Comparison of ENCODE assay signal across 11 cellular contexts in the genomic region with DNA sequence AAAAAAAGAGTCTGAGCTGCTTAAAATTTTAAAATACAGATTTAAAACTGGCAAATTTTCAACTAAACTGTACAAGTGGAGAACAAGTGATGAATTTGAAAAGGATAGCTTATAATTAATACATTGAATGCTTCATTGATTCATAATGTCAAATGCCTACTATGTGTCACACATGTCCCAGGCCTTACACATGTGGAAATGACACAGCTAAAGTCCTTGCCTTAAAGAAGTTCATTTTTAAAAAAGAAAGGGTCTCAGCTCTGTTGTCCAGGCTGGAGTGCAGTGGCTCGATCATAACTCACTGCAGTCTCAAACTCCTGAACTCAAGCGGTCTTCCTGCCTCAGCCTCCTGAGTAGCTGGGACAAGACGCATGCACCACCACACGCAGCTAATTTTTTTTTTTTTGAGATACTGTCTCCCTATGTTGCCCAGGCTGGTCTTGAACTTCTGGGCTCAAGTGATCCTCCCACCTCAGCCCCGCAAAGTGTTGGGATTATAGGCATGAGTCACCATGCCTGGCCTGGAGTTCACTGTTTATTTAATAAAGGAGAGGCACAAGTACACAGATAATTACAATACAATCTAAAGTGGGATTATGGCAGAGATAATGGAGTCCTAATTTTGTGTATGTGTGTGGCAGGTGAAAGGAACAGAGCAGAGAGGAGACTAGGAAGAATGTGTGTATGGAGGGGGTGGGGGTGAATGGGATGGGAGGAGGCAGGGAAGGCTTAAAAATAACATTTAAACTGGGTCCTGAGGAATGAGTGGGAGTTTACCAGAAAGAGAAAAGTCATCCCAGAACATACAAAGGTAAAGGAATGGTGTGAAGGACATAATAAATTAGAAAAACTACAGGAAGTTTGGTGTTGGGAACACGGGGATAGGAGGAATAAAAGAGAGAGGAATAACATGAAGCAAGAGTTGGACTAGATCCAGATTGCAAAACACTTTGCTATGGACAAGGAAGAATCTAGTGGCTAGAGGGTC. TPM values are rescaled to one million over a fixed set of nuclear protein-coding genes. Genes with fewer than 3 reads are reported as not detected.
DNase-seq lines count a peak whose midpoint lies in the region; ATAC-seq and TF ChIP-seq lines count a peak whose summit lies in the region.
"Had no signal": no experiment of that assay in that cellular context is flagged by ENCODE, and none has a peak within 500 bp of the region (broad histone marks: within the 10 kb centered on the region; RNA-seq: fewer than 3 reads in every experiment).

No MANE protein-coding gene starts in this region.

- H3K36me3 Mint-ChIP-seq in activated T-cell treated with anti-CD3 and anti-CD28 coated beads, Interleukin-2, amount 50 U/mL, for 4 hours (ENCODE audit: insufficient read depth), result peaks cover 6% of the 10 kb centered on the region
- H3K36me3 Mint-ChIP-seq in CD14-positive monocyte, result peaks cover 5 to 6% of the 10 kb centered on the region in 2 donors

- H3K27me3 Mint-ChIP-seq in activated T-cell treated with anti-CD3 and anti-CD28 coated beads, Interleukin-2, amount 50 U/mL, for 4 hours (ENCODE audit: low read depth), result no peaks in the 10 kb centered on the region
- no peaks in the 10 kb centered on the region for H3K27me3 Mint-ChIP-seq in CD14-positive monocyte (ENCODE audit: low read depth in 3 of 3)

- peaks cover 72% of the 10 kb centered on the region for H3K4me1 Mint-ChIP-seq in activated T-cell treated with anti-CD3 and anti-CD28 coated beads, Interleukin-2, amount 50 U/mL, for 4 hours (ENCODE audit: low read depth)
- H3K4me1 Mint-ChIP-seq in CD14-positive monocyte, result peaks cover 71% of the 10 kb centered on the region

- peak overlapping the region; percentile 31 for H3K4me3 Mint-ChIP-seq in activated T-cell treated with anti-CD3 and anti-CD28 coated beads, Interleukin-2, amount 50 U/mL, for 4 hours
- no peak overlapping the region for H3K4me3 Mint-ChIP-seq in CD14-positive monocyte

- H3K9me3 Mint-ChIP-seq in activated T-cell treated with anti-CD3 and anti-CD28 coated beads, Interleukin-2, amount 50 U/mL, for 4 hours, result no peaks in the 10 kb centered on the region
- H3K9me3 Mint-ChIP-seq in CD14-positive monocyte, result no peaks in the 10 kb centered on the region

- H3K4me1 ChIP-seq in urinary bladder (ENCODE audit: insufficient read depth), result peaks cover 5% of the 10 kb centered on the region

- H3K27ac Mint-ChIP-seq in CD14-positive monocyte, result peak overlapping the region in 3 of 7 donors; percentile 2 to 37 (median 8)

- no peaks in the 10 kb centered on the region for H3K36me3 ChIP-seq in urinary bladder (ENCODE audit: insufficient read depth)
- H3K36me3 ChIP-seq: adrenal gland had no signal

- H3K27ac ChIP-seq in urinary bladder (ENCODE audit: low read depth), result peak overlapping the region; percentile 45

- no peak for DNase-seq in activated T-cell treated with anti-CD3 and anti-CD28 coated beads, Interleukin-2, amount 50 U/mL, for 4 hours
- no peak for DNase-seq in activated T-cell treated with anti-CD3 and anti-CD28 coated beads, Interleukin-2, amount 50 U/mL, for 1 hour
- DNase-seq in NCI-H82 treated with DMSO at 0.1 percent for 48 hours (lab: John Stamatoyannopoulos, UW; ENCODE audit: unreplicated experiment) (peak; percentile 25), fibroblast of peridontal ligament (ENCODE audit: extremely low read depth) (peak; percentile 49), GM19240 (ENCODE audit: insufficient read length, low spot score) (no peak), NCI-H524 treated with DMSO at 0.1 percent for 48 hours (lab: John Stamatoyannopoulos, UW) (no peak), CD14-positive monocyte (ENCODE audit: low spot score) (no peak)
- DNase-seq: NCI-H187, T1000 had no signal

- no peak for ATAC-seq in activated T-cell treated with anti-CD3 and anti-CD28 coated beads, Interleukin-2, amount 50 U/mL, for 4 hours

- no peak overlapping the region for H3K4me3 ChIP-seq in urinary bladder (ENCODE audit: low read depth, low read length)
- H3K4me3 ChIP-seq: adrenal gland had no signal

- WGBS in urinary bladder, result 47% methylated on average over 6 of the region's 6 CpGs

- no peak for TF ChIP-seq CTCF in CD14-positive monocyte (IDR thresholded peaks at IDR 0.05)

- intact Hi-C loops in CD14-positive monocyte (cut with micrococcal nuclease), result loop anchor here (5.0 to 10.0 kb wide), 3 partner anchors 73 to 113 kb away; a partner anchor contains a TSS

RNA-seq across cellular contexts. Expression of a gene that starts 4.7 kb away (rescaled TPM):
- 10 to 100 TPM; 38.2 to 45.0 (median 43.3) TPM for total RNA-seq in activated T-cell treated with anti-CD3 and anti-CD28 coated beads, Interleukin-2, amount 50 U/mL, for 4 hours
- 13.2 TPM for total RNA-seq in urinary bladder
- polyA plus RNA-seq in urinary bladder, result 21.9 TPM
- polyA plus RNA-seq in CD14-positive monocyte, result 1 to 10 TPM; 4.5 to 6.0 TPM

RNA-seq across cellular contexts. Expression of a gene that starts 33.0 kb away (rescaled TPM):
- 10 to 100 TPM in 2 of 3 donors, 1 to 10 TPM in 1; 7.6 to 29.2 (median 10.6) TPM for total RNA-seq in activated T-cell treated with anti-CD3 and anti-CD28 coated beads, Interleukin-2, amount 50 U/mL, for 4 hours
- total RNA-seq in urinary bladder, result 3.1 TPM
- polyA plus RNA-seq in urinary bladder (21.3 TPM), CD14-positive monocyte (10 to 100 TPM; 14.4 to 26.1 TPM)

RNA-seq across cellular contexts. Expression of a gene that starts 56.1 kb away (rescaled TPM):
- not detected for total RNA-seq in activated T-cell treated with anti-CD3 and anti-CD28 coated beads, Interleukin-2, amount 50 U/mL, for 4 hours
- 0.69 TPM for total RNA-seq in urinary bladder
- polyA plus RNA-seq in urinary bladder (1.5 TPM), CD14-positive monocyte (not detected)

Comparison
In these comparisons a context has a peak if more than half of its experiments do, and no peak if none do; other contexts are left out.
1. DNase-seq: peak in NCI-H82 treated with DMSO at 0.1 percent for 48 hours (single experiment) and fibroblast of peridontal ligament (single experiment); none in activated T-cell treated with anti-CD3 and anti-CD28 coated beads, Interleukin-2, amount 50 U/mL, for 4 hours (single experiment), activated T-cell treated with anti-CD3 and anti-CD28 coated beads, Interleukin-2, amount 50 U/mL, for 1 hour (single experiment), GM19240 (single experiment), NCI-H524 treated with DMSO at 0.1 percent for 48 hours (single experiment) and CD14-positive monocyte (single experiment).